In genomic region chr13:51585234-51585672, GRCh38 we compare ENCODE assay signal across 8 cellular contexts. TPM values are rescaled to one million over a fixed set of nuclear protein-coding genes. Genes with fewer than 3 reads are reported as not detected.
DNase-seq lines count a peak whose midpoint lies in the region; ATAC-seq and TF ChIP-seq lines count a peak whose summit lies in the region.

No MANE protein-coding gene starts in this region.

- no peak for ATAC-seq in CD4-positive, alpha-beta T cell (ENCODE audit: poor library complexity)
- ATAC-seq in HG03378 (IDR thresholded peaks at IDR 0.05; ENCODE audit: unreplicated experiment), result no peak

- TF ChIP-seq EP300 in suprapubic skin (IDR thresholded peaks at IDR 0.05), result no peak

- no peak for DNase-seq in CD4-positive, alpha-beta T cell
- DNase-seq in Kasumi-1 (lab: John Stamatoyannopoulos, UW) (peak; percentile 32 to 38), amniotic epithelial cell (ENCODE audit: low read depth) (peak; percentile 24), kidney glomerular epithelial cell (lab: John Stamatoyannopoulos, UW) (peak; percentile 9), suprapubic skin (ENCODE audit: low spot score in 2 of 2) (no peak), foreskin melanocyte (no peak)
- DNase-seq in activated CD4-positive, CD25-positive, alpha-beta regulatory T cell (lab: John Stamatoyannopoulos, UW), result no peak

- peak overlapping the region; percentile 90 for H3K27ac ChIP-seq in CD4-positive, alpha-beta T cell (ENCODE audit: low read depth, low read length)
- H3K27ac ChIP-seq in suprapubic skin, result peak overlapping the region; percentile 94

- peak overlapping the region; percentile 96 for H3K27ac Mint-ChIP-seq in CD4-positive, alpha-beta T cell

- H3K4me3 ChIP-seq in suprapubic skin, result peak overlapping the region; percentile 70

- CTCF ChIA-PET in CD4-positive, alpha-beta T cell (lab: Charles Lee), result interaction anchor here (0.7 to 1.5 kb wide), 8 partner anchors 10 to 246 kb away, joined by 3 to 4 read pairs (median 3); no protein-coding TSS in a partner anchor

- peak overlapping the region; percentile 97 for H3K4me3 Mint-ChIP-seq in CD4-positive, alpha-beta T cell

- no peak for TF ChIP-seq POLR2A in suprapubic skin (IDR thresholded peaks at IDR 0.05)

- no peaks in the 10 kb centered on the region for H3K27me3 ChIP-seq in CD4-positive, alpha-beta T cell (ENCODE audit: control insufficient read depth, insufficient read depth, low read length)
- H3K27me3 ChIP-seq in suprapubic skin, result no peaks in the 10 kb centered on the region

- peaks cover 47% of the 10 kb centered on the region for H3K4me1 Mint-ChIP-seq in CD4-positive, alpha-beta T cell (ENCODE audit: low read depth)

- H3K4me1 ChIP-seq in suprapubic skin, result peaks cover 55% of the 10 kb centered on the region

- no peaks in the 10 kb centered on the region for H3K36me3 ChIP-seq in suprapubic skin

- intact Hi-C loops in CD4-positive, alpha-beta T cell (cut with DNase I, micrococcal nuclease), result loop anchor here (2.0 to 10.0 kb wide), 6 partner anchors 42 to 1650 kb away; partner anchors contain the start of genes ALG11 (in 1 of the 2), ATP7B (in 1 of the 2) and SPRYD7 (in 1 of the 2)

- peaks cover 10% of the 10 kb centered on the region for H3K36me3 Mint-ChIP-seq in CD4-positive, alpha-beta T cell (ENCODE audit: low read depth)

- no peak for TF ChIP-seq CTCF in CD4-positive, alpha-beta T cell (IDR thresholded peaks at IDR 0.05)
- no peak for TF ChIP-seq CTCF in suprapubic skin (IDR thresholded peaks at IDR 0.05)

- WGBS in suprapubic skin, result 2% methylated on average over 8 of the region's 8 CpGs

- H3K9me3 Mint-ChIP-seq in CD4-positive, alpha-beta T cell, result no peaks in the 10 kb centered on the region

- no peaks in the 10 kb centered on the region for H3K9me3 ChIP-seq in CD4-positive, alpha-beta T cell (ENCODE audit: control insufficient read depth, low read length)
- no peaks in the 10 kb centered on the region for H3K9me3 ChIP-seq in suprapubic skin

- no peaks in the 10 kb centered on the region for H3K27me3 Mint-ChIP-seq in CD4-positive, alpha-beta T cell

- POLR2A ChIA-PET in CD4-positive, alpha-beta T cell (lab: Charles Lee), result interaction anchor here (0.5 to 7.0 kb wide), 16 partner anchors 11 to 240 kb away, joined by 3 to 216 read pairs (median 4); partner anchors contain the start of genes DHRS12 and INTS6

RNA-seq across cellular contexts. Expression of gene WDFY2, which starts 1.0 kb away (rescaled TPM):
- 10 to 100 TPM; 21.4 to 21.9 TPM for total RNA-seq in CD4-positive, alpha-beta T cell
- 10 to 100 TPM; 35.3 to 99.2 (median 40.4) TPM for total RNA-seq in suprapubic skin

Comparison
In these comparisons a context has a peak if more than half of its experiments do, and no peak if none do; other contexts are left out.
1. DNase-seq: peak in Kasumi-1 (2 of 2), amniotic epithelial cell (single experiment) and kidney glomerular epithelial cell (single experiment); none in CD4-positive, alpha-beta T cell (0 of 10), suprapubic skin (0 of 2), activated CD4-positive, CD25-positive, alpha-beta regulatory T cell (0 of 4) and foreskin melanocyte (single experiment).